ENCODE assay signal across 1 cellular context in genomic region chr7:87933953-87934698, GRCh38.
TF ChIP-seq lines count a peak whose summit lies in the region.

TSS of gene ADAM22 (plus strand) at chr7:87934251. CDS start at chr7:87934466, 215 bp downstream.

TF ChIP-seq in HEK293, 187 proteins besides CTCF, POLR2A, EP300 and RAD21 (continued from another document and continues in another):
- TF ChIP-seq ZNF514 (tag by site-specific recombination; IDR thresholded peaks at IDR 0.05), result no peak
- no peak for TF ChIP-seq ZNF23 (tag by site-specific recombination; IDR thresholded peaks at IDR 0.05; ENCODE audit: borderline replicate concordance)
- no peak for TF ChIP-seq OSR2 (tag by site-specific recombination; IDR thresholded peaks at IDR 0.05)
- TF ChIP-seq ZNF623 (tag by site-specific recombination; IDR thresholded peaks at IDR 0.05), result no peak
- peak; percentile 76 for TF ChIP-seq ZNF146 (tag by site-specific recombination; IDR thresholded peaks at IDR 0.05)
- TF ChIP-seq, protein P1, sequence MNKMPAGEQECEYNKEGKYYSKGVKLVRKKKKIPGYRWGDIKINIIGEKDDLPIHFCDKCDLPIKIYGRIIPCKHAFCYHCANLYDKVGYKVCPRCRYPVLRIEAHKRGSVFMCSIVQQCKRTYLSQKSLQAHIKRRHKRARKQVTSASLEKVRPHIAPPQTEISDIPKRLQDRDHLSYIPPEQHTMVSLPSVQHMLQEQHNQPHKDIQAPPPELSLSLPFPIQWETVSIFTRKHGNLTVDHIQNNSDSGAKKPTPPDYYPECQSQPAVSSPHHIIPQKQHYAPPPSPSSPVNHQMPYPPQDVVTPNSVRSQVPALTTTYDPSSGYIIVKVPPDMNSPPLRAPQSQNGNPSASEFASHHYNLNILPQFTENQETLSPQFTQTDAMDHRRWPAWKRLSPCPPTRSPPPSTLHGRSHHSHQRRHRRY (tag by site-specific recombination; IDR thresholded peaks at IDR 0.05), result no peak
- peak; percentile 38; the same call in 1 of the 2 replicates for TF ChIP-seq MZF1 (tag by site-specific recombination; IDR thresholded peaks at IDR 0.05; ENCODE audit: borderline replicate concordance)
- TF ChIP-seq ZNF701 (tag by site-specific recombination; IDR thresholded peaks at IDR 0.05), result no peak
- TF ChIP-seq ZBTB17 (tag by site-specific recombination; IDR thresholded peaks at IDR 0.05), result peak; percentile 86
- no peak; the same call in 1 of the 2 replicates for TF ChIP-seq ZNF394 (tag by site-specific recombination; IDR thresholded peaks at IDR 0.05; ENCODE audit: borderline replicate concordance)
- no peak for TF ChIP-seq ZNF37A (tag by site-specific recombination; IDR thresholded peaks at IDR 0.05)
- peak; percentile 62; the same call in 1 of the 2 replicates for TF ChIP-seq ZNF561 (tag by site-specific recombination; IDR thresholded peaks at IDR 0.05; ENCODE audit: borderline replicate concordance)
- peak; percentile 80 for TF ChIP-seq GLIS1 (tag by site-specific recombination; IDR thresholded peaks at IDR 0.05)
- TF ChIP-seq ZNF580 (tag by site-specific recombination; IDR thresholded peaks at IDR 0.05), result no peak
- no peak for TF ChIP-seq ZNF350 (tag by site-specific recombination; IDR thresholded peaks at IDR 0.05)
- TF ChIP-seq, protein P2, sequence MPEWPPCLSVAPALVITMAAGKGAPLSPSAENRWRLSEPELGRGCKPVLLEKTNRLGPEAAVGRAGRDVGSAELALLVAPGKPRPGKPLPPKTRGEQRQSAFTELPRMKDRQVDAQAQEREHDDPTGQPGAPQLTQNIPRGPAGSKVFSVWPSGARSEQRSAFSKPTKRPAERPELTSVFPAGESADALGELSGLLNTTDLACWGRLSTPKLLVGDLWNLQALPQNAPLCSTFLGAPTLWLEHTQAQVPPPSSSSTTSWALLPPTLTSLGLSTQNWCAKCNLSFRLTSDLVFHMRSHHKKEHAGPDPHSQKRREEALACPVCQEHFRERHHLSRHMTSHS (tag by site-specific recombination; IDR thresholded peaks at IDR 0.05), result no peak
- TF ChIP-seq ZNF155 (tag by site-specific recombination; IDR thresholded peaks at IDR 0.05), result no peak
- TF ChIP-seq SP2 (tag by site-specific recombination; IDR thresholded peaks at IDR 0.05), result peak; percentile 48
- no peak for TF ChIP-seq ZNF449 (tag by site-specific recombination; IDR thresholded peaks at IDR 0.05)
- TF ChIP-seq ZSCAN30 (tag by site-specific recombination; IDR thresholded peaks at IDR 0.05), result peak; percentile 88
- TF ChIP-seq SALL2 (tag by site-specific recombination; IDR thresholded peaks at IDR 0.05; ENCODE audit: borderline replicate concordance), result no peak
- peak; percentile 71; the same call in 1 of the 2 replicates for TF ChIP-seq ZNF660 (tag by site-specific recombination; IDR thresholded peaks at IDR 0.05)
- peak; percentile 98 for TF ChIP-seq ZBTB26 (tag by site-specific recombination; optimal IDR thresholded peaks at IDR 0.05)
- no peak for TF ChIP-seq ZNF221 (tag by site-specific recombination; IDR thresholded peaks at IDR 0.05; ENCODE audit: borderline replicate concordance)
- TF ChIP-seq TCF7L2 (IDR thresholded peaks at IDR 0.05; ENCODE audit: borderline replicate concordance, low read depth, low read length), result no peak
- TF ChIP-seq ZNF48 (tag by site-specific recombination; IDR thresholded peaks at IDR 0.05), result no peak
- no peak for TF ChIP-seq ZBTB21 (tag by site-specific recombination; IDR thresholded peaks at IDR 0.05)
- no peak for TF ChIP-seq ELK4 (IDR thresholded peaks at IDR 0.05; ENCODE audit: borderline replicate concordance, low read depth, low read length)
- TF ChIP-seq ZFHX2 (tag by site-specific recombination; conservative IDR thresholded peaks at IDR 0.05), result peak; percentile 45; the same call in 1 of the 2 replicates
- peak; percentile 73; the same call in 1 of the 2 replicates for TF ChIP-seq HIC1 (tag by site-specific recombination; IDR thresholded peaks at IDR 0.05)
- TF ChIP-seq ZNF558 (tag by site-specific recombination; IDR thresholded peaks at IDR 0.05), result no peak
- TF ChIP-seq, protein P3, sequence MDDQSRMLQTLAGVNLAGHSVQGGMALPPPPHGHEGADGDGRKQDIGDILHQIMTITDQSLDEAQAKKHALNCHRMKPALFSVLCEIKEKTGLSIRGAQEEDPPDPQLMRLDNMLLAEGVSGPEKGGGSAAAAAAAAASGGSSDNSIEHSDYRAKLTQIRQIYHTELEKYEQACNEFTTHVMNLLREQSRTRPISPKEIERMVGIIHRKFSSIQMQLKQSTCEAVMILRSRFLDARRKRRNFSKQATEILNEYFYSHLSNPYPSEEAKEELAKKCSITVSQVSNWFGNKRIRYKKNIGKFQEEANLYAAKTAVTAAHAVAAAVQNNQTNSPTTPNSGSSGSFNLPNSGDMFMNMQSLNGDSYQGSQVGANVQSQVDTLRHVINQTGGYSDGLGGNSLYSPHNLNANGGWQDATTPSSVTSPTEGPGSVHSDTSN (CRISPR knock-in tag; IDR thresholded peaks at IDR 0.05), result peak; percentile 49; the same call in 1 of the 2 replicates
- no peak for TF ChIP-seq ZNF280D (tag by site-specific recombination; IDR thresholded peaks at IDR 0.05)
- peak; percentile 80; the same call in 1 of the 2 replicates for TF ChIP-seq ZBTB20 (tag by site-specific recombination; IDR thresholded peaks at IDR 0.05)
- no peak for TF ChIP-seq EGR2 (tag by site-specific recombination; IDR thresholded peaks at IDR 0.05; ENCODE audit: low read depth)
- TF ChIP-seq ZNF677 (tag by site-specific recombination; IDR thresholded peaks at IDR 0.05), result no peak
- TF ChIP-seq ZNF629 (tag by site-specific recombination; IDR thresholded peaks at IDR 0.05), result 0 out of 2 replicates have a peak, but pooled peaks have one; percentile 12
- peak; percentile 97 for TF ChIP-seq GLIS2 (tag by site-specific recombination; IDR thresholded peaks at IDR 0.05)
- TF ChIP-seq ZBTB8A (tag by site-specific recombination; IDR thresholded peaks at IDR 0.05), result peak; percentile 99
- TF ChIP-seq ZNF529 (tag by site-specific recombination; IDR thresholded peaks at IDR 0.05; ENCODE audit: insufficient replicate concordance), result no peak
- TF ChIP-seq, protein P4, sequence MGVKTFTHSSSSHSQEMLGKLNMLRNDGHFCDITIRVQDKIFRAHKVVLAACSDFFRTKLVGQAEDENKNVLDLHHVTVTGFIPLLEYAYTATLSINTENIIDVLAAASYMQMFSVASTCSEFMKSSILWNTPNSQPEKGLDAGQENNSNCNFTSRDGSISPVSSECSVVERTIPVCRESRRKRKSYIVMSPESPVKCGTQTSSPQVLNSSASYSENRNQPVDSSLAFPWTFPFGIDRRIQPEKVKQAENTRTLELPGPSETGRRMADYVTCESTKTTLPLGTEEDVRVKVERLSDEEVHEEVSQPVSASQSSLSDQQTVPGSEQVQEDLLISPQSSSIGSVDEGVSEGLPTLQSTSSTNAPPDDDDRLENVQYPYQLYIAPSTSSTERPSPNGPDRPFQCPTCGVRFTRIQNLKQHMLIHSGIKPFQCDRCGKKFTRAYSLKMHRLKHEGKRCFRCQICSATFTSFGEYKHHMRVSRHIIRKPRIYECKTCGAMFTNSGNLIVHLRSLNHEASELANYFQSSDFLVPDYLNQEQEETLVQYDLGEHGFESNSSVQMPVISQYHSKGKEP (tag by site-specific recombination; IDR thresholded peaks at IDR 0.05), result peak; percentile 92
- peak; percentile 68 for TF ChIP-seq ZXDB (tag by site-specific recombination; IDR thresholded peaks at IDR 0.05)
- TF ChIP-seq ZNF560 (tag by site-specific recombination; IDR thresholded peaks at IDR 0.05; ENCODE audit: borderline replicate concordance), result no peak
- no peak for TF ChIP-seq ZNF175 (tag by site-specific recombination; IDR thresholded peaks at IDR 0.05)
- no peak for TF ChIP-seq PRDM6 (tag by site-specific recombination; IDR thresholded peaks at IDR 0.05)
- TF ChIP-seq IKZF3 (tag by site-specific recombination; IDR thresholded peaks at IDR 0.05), result no peak
- no peak for TF ChIP-seq RBAK (tag by site-specific recombination; IDR thresholded peaks at IDR 0.05)
- TF ChIP-seq ZNF600 (tag by site-specific recombination; IDR thresholded peaks at IDR 0.05), result peak; percentile 19; the same call in 1 of the 2 replicates
- TF ChIP-seq, protein P5, sequence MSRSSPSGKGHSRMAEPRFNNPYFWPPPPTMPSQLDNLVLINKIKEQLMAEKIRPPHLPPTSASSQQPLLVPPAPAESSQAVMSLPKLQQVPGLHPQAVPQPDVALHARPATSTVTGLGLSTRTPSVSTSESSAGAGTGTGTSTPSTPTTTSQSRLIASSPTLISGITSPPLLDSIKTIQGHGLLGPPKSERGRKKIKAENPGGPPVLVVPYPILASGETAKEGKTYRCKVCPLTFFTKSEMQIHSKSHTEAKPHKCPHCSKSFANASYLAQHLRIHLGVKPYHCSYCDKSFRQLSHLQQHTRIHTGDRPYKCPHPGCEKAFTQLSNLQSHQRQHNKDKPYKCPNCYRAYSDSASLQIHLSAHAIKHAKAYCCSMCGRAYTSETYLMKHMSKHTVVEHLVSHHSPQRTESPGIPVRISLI (tag by site-specific recombination; IDR thresholded peaks at IDR 0.05), result peak; percentile 81
